ENCODE assay signal across 9 cellular contexts in the genomic region with DNA sequence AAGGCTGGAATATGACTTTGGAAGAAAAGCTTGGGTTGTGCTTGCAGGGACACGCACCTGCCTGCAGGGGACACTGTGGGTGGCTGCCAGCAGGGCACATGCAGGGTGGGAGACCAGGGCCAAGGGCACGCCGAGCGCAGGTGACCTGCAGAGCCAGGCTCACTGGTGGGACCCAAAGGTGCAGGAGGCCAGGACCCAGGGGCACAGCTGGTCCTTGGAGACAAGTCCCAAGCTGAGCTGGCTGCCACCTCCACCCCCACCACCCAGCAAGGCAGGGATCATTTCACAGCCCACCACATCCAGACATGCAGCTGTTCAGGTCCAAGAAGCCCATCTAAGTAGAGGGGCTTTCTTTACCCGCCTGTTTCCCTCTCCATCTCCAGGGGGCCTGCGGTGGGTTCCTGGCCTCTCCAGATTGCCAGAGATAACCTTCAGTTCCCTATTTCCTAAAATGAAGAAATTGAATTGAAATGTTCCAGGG. TPM values are rescaled to one million over a fixed set of nuclear protein-coding genes. Genes with fewer than 3 reads are reported as not detected.
A peak's percentile ranks its signal among the peaks of the same experiment; 100 is the strongest.
DNase-seq lines count a peak whose midpoint lies in the region; ATAC-seq and TF ChIP-seq lines count a peak whose summit lies in the region.
"Had no signal": no experiment of that assay in that cellular context is flagged by ENCODE, and none has a peak within 500 bp of the region (broad histone marks: within the 10 kb centered on the region; RNA-seq: fewer than 3 reads in every experiment).

No MANE protein-coding gene starts in this region.

- DNase-seq in activated naive CD8-positive, alpha-beta T cell treated with anti-CD3 and anti-CD28 coated beads, Interleukin-2, amount 50 U/mL, for 24 hours = peak; percentile 22
- DNase-seq in activated naive CD8-positive, alpha-beta T cell treated with anti-CD3 and anti-CD28 coated beads for 36 hours = no peak
- DNase-seq in RPMI8226 = peak; percentile 51
- DNase-seq in foreskin fibroblast = peak in 1 of 2 donors; percentile 24
- DNase-seq in thoracic aorta (ENCODE audit: low spot score) = no peak
- DNase-seq: naive B cell had no signal

- H3K4me1 Mint-ChIP-seq in activated naive CD8-positive, alpha-beta T cell treated with anti-CD3 and anti-CD28 coated beads, Interleukin-2, amount 50 U/mL, for 24 hours = peaks cover 25% of the 10 kb centered on the region
- H3K4me1 Mint-ChIP-seq in activated naive CD8-positive, alpha-beta T cell treated with anti-CD3 and anti-CD28 coated beads for 36 hours = peaks cover 12% of the 10 kb centered on the region

- H3K36me3 ChIP-seq in thoracic aorta (no peaks in the 10 kb centered on the region), gastroesophageal sphincter (no peaks in the 10 kb centered on the region)

- no peak for TF ChIP-seq EP300 in gastroesophageal sphincter (IDR thresholded peaks at IDR 0.05)

- peaks cover 6 to 27% of the 10 kb centered on the region in 2 donors for H3K4me1 ChIP-seq in thoracic aorta (ENCODE audit: control insufficient read depth in 1 of 2, low read depth in 2 of 2)
- H3K4me1 ChIP-seq in gastroesophageal sphincter = peaks cover 0 to 27% (median 15%) of the 10 kb centered on the region in 3 donors

- no peak overlapping the region for H3K27ac Mint-ChIP-seq in activated naive CD8-positive, alpha-beta T cell treated with anti-CD3 and anti-CD28 coated beads, Interleukin-2, amount 50 U/mL, for 24 hours
- no peak overlapping the region for H3K27ac Mint-ChIP-seq in activated naive CD8-positive, alpha-beta T cell treated with anti-CD3 and anti-CD28 coated beads for 36 hours

- no peak for TF ChIP-seq POLR2A in gastroesophageal sphincter (IDR thresholded peaks at IDR 0.05)

- WGBS in gastroesophageal sphincter (ENCODE audit: low coverage in 1 of 2), 2 donors = 70 to 100% methylated on average over 2 of the region's 6 CpGs

- no peak overlapping the region for H3K4me3 Mint-ChIP-seq in activated naive CD8-positive, alpha-beta T cell treated with anti-CD3 and anti-CD28 coated beads, Interleukin-2, amount 50 U/mL, for 24 hours
- H3K4me3 Mint-ChIP-seq in activated naive CD8-positive, alpha-beta T cell treated with anti-CD3 and anti-CD28 coated beads for 36 hours = no peak overlapping the region
- H3K4me3 Mint-ChIP-seq: naive B cell had no signal

- no peaks in the 10 kb centered on the region for H3K9me3 Mint-ChIP-seq in activated naive CD8-positive, alpha-beta T cell treated with anti-CD3 and anti-CD28 coated beads, Interleukin-2, amount 50 U/mL, for 24 hours
- H3K9me3 Mint-ChIP-seq in activated naive CD8-positive, alpha-beta T cell treated with anti-CD3 and anti-CD28 coated beads for 36 hours = no peaks in the 10 kb centered on the region
- H3K9me3 Mint-ChIP-seq: naive B cell had no signal

- H3K36me3 Mint-ChIP-seq in activated naive CD8-positive, alpha-beta T cell treated with anti-CD3 and anti-CD28 coated beads, Interleukin-2, amount 50 U/mL, for 24 hours (ENCODE audit: low read depth) = no peaks in the 10 kb centered on the region
- no peaks in the 10 kb centered on the region for H3K36me3 Mint-ChIP-seq in activated naive CD8-positive, alpha-beta T cell treated with anti-CD3 and anti-CD28 coated beads for 36 hours
- H3K36me3 Mint-ChIP-seq: naive B cell had no signal

- H3K27me3 Mint-ChIP-seq in activated naive CD8-positive, alpha-beta T cell treated with anti-CD3 and anti-CD28 coated beads, Interleukin-2, amount 50 U/mL, for 24 hours = peaks cover 4% of the 10 kb centered on the region
- peaks cover 4% of the 10 kb centered on the region for H3K27me3 Mint-ChIP-seq in activated naive CD8-positive, alpha-beta T cell treated with anti-CD3 and anti-CD28 coated beads for 36 hours
- H3K27me3 Mint-ChIP-seq: naive B cell had no signal

- TF ChIP-seq CTCF in foreskin fibroblast (IDR thresholded peaks at IDR 0.05; ENCODE audit: low read depth, low read length) (peak; percentile 42), thoracic aorta (IDR thresholded peaks at IDR 0.05) (peak; percentile 12), gastroesophageal sphincter (IDR thresholded peaks at IDR 0.05) (peak in 2 of 4 experiments; percentile 12 to 49)

- H3K9me3 ChIP-seq in thoracic aorta = no peaks in the 10 kb centered on the region
- no peaks in the 10 kb centered on the region for H3K9me3 ChIP-seq in gastroesophageal sphincter

- ATAC-seq in activated naive CD8-positive, alpha-beta T cell treated with anti-CD3 and anti-CD28 coated beads, Interleukin-2, amount 50 U/mL, for 24 hours = no peak
- ATAC-seq in thoracic aorta (ENCODE audit: insufficient number of reproducible peaks, low FRiP score, low read depth) (no peak), HG02763 (IDR thresholded peaks at IDR 0.05; ENCODE audit: unreplicated experiment) (no peak), gastroesophageal sphincter (no peak), GM21367 (IDR thresholded peaks at IDR 0.05; ENCODE audit: unreplicated experiment) (no peak)

- H3K27me3 ChIP-seq in thoracic aorta (replicated peaks; ENCODE audit: insufficient read depth) (no peaks in the 10 kb centered on the region), gastroesophageal sphincter (no peaks in the 10 kb centered on the region)

- H3K27ac ChIP-seq in thoracic aorta = no peak overlapping the region
- no peak overlapping the region for H3K27ac ChIP-seq in gastroesophageal sphincter

- H3K4me3 ChIP-seq in foreskin fibroblast (ENCODE audit: low read depth in 1 of 2, low read length in 2 of 2) (no peak overlapping the region), thoracic aorta (no peak overlapping the region), gastroesophageal sphincter (no peak overlapping the region)

RNA-seq across cellular contexts. Expression of a gene that starts 13.8 kb away (rescaled TPM):
- total RNA-seq in activated naive CD8-positive, alpha-beta T cell treated with anti-CD3 and anti-CD28 coated beads for 36 hours = under 1 TPM; 0.62 to 0.74 TPM
- total RNA-seq in thoracic aorta = 10 to 100 TPM; 50.7 to 52.9 TPM
- 10 to 100 TPM; 23.0 to 50.7 (median 35.5) TPM for total RNA-seq in gastroesophageal sphincter

RNA-seq across cellular contexts. Expression of a gene that starts 21.2 kb away (rescaled TPM):
- 100 to 1,000 TPM; 111 to 112 TPM for total RNA-seq in activated naive CD8-positive, alpha-beta T cell treated with anti-CD3 and anti-CD28 coated beads for 36 hours
- total RNA-seq in thoracic aorta (10 to 100 TPM in 1 of 2 donors, 1 to 10 TPM in 1; 9.5 to 15.2 TPM), gastroesophageal sphincter (10 to 100 TPM; 11.3 to 12.2 (median 11.3) TPM)

Comparison
In these comparisons a context has a peak if more than half of its experiments do, and no peak if none do; other contexts are left out.
1. DNase-seq: peak in activated naive CD8-positive, alpha-beta T cell treated with anti-CD3 and anti-CD28 coated beads, Interleukin-2, amount 50 U/mL, for 24 hours (single experiment) and RPMI8226 (single experiment); none in activated naive CD8-positive, alpha-beta T cell treated with anti-CD3 and anti-CD28 coated beads for 36 hours (single experiment) and thoracic aorta (single experiment).
2. RNA of a gene that starts 13.8 kb away (total RNA-seq): 50.7 to 52.9 TPM in thoracic aorta and 23.0 to 50.7 TPM in gastroesophageal sphincter; 0.62 to 0.74 TPM in activated naive CD8-positive, alpha-beta T cell treated with anti-CD3 and anti-CD28 coated beads for 36 hours; every median in the first group is over 10 times any median in the second.
3. RNA of a gene that starts 21.2 kb away (total RNA-seq): 111 to 112 TPM in activated naive CD8-positive, alpha-beta T cell treated with anti-CD3 and anti-CD28 coated beads for 36 hours; 9.5 to 15.2 TPM in thoracic aorta and 11.3 to 12.2 TPM in gastroesophageal sphincter; every median in the first group is over 4 times any median in the second.